Comparison of ENCODE assay signal across 1 cellular context in the genomic region with DNA sequence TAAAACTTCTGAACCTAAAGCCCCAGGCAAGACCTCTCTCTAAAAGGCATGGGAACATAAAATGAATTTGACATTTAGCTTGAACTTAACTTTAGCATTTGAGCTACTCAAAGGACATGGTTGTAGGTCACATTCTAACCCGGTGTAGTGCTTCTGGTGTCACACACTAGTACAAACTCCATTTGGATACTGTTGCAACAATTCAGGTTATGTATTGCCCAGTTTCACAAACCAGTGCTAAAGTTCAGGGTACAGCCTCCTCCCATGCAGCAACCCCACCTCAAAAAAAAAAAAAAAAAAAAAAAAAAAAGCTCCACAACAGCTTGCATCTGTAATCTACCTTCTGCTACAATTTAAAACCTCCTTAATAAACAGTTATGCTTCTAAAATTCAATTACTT.
TF ChIP-seq lines count a peak whose summit lies in the region.

No MANE protein-coding gene starts in this region.

TF ChIP-seq in HepG2, 621 proteins besides CTCF, POLR2A, EP300 and RAD21 (continued from another document and continues in another):
- TF ChIP-seq, protein P1, sequence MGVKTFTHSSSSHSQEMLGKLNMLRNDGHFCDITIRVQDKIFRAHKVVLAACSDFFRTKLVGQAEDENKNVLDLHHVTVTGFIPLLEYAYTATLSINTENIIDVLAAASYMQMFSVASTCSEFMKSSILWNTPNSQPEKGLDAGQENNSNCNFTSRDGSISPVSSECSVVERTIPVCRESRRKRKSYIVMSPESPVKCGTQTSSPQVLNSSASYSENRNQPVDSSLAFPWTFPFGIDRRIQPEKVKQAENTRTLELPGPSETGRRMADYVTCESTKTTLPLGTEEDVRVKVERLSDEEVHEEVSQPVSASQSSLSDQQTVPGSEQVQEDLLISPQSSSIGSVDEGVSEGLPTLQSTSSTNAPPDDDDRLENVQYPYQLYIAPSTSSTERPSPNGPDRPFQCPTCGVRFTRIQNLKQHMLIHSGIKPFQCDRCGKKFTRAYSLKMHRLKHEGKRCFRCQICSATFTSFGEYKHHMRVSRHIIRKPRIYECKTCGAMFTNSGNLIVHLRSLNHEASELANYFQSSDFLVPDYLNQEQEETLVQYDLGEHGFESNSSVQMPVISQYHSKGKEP (CRISPR knock-in tag; IDR thresholded peaks at IDR 0.05) = no peak
- peak; percentile 64; the same call in 1 of the 2 replicates for TF ChIP-seq ZNF264 (CRISPR knock-in tag; IDR thresholded peaks at IDR 0.05)
- peak; percentile 45; the same call in 1 of the 2 replicates for TF ChIP-seq TBX3 (IDR thresholded peaks at IDR 0.05; ENCODE audit: borderline replicate concordance)
- TF ChIP-seq ADNP (CRISPR knock-in tag; IDR thresholded peaks at IDR 0.05) = no peak
- peak; percentile 56; the same call in 1 of the 2 replicates for TF ChIP-seq BRCA1 (CRISPR knock-in tag; IDR thresholded peaks at IDR 0.05)
- no peak for TF ChIP-seq ZNF232 (CRISPR knock-in tag; IDR thresholded peaks at IDR 0.05; ENCODE audit: borderline replicate concordance)
- TF ChIP-seq ZNF224 (CRISPR knock-in tag; IDR thresholded peaks at IDR 0.05) = no peak
- no peak for TF ChIP-seq KLF9 (CRISPR knock-in tag; IDR thresholded peaks at IDR 0.05; ENCODE audit: low read depth)
- TF ChIP-seq NR3C1 (CRISPR knock-in tag; IDR thresholded peaks at IDR 0.05) = no peak
- TF ChIP-seq IRX3 (CRISPR knock-in tag; IDR thresholded peaks at IDR 0.05; ENCODE audit: borderline replicate concordance, low read depth) = no peak
- TF ChIP-seq, protein P2, sequence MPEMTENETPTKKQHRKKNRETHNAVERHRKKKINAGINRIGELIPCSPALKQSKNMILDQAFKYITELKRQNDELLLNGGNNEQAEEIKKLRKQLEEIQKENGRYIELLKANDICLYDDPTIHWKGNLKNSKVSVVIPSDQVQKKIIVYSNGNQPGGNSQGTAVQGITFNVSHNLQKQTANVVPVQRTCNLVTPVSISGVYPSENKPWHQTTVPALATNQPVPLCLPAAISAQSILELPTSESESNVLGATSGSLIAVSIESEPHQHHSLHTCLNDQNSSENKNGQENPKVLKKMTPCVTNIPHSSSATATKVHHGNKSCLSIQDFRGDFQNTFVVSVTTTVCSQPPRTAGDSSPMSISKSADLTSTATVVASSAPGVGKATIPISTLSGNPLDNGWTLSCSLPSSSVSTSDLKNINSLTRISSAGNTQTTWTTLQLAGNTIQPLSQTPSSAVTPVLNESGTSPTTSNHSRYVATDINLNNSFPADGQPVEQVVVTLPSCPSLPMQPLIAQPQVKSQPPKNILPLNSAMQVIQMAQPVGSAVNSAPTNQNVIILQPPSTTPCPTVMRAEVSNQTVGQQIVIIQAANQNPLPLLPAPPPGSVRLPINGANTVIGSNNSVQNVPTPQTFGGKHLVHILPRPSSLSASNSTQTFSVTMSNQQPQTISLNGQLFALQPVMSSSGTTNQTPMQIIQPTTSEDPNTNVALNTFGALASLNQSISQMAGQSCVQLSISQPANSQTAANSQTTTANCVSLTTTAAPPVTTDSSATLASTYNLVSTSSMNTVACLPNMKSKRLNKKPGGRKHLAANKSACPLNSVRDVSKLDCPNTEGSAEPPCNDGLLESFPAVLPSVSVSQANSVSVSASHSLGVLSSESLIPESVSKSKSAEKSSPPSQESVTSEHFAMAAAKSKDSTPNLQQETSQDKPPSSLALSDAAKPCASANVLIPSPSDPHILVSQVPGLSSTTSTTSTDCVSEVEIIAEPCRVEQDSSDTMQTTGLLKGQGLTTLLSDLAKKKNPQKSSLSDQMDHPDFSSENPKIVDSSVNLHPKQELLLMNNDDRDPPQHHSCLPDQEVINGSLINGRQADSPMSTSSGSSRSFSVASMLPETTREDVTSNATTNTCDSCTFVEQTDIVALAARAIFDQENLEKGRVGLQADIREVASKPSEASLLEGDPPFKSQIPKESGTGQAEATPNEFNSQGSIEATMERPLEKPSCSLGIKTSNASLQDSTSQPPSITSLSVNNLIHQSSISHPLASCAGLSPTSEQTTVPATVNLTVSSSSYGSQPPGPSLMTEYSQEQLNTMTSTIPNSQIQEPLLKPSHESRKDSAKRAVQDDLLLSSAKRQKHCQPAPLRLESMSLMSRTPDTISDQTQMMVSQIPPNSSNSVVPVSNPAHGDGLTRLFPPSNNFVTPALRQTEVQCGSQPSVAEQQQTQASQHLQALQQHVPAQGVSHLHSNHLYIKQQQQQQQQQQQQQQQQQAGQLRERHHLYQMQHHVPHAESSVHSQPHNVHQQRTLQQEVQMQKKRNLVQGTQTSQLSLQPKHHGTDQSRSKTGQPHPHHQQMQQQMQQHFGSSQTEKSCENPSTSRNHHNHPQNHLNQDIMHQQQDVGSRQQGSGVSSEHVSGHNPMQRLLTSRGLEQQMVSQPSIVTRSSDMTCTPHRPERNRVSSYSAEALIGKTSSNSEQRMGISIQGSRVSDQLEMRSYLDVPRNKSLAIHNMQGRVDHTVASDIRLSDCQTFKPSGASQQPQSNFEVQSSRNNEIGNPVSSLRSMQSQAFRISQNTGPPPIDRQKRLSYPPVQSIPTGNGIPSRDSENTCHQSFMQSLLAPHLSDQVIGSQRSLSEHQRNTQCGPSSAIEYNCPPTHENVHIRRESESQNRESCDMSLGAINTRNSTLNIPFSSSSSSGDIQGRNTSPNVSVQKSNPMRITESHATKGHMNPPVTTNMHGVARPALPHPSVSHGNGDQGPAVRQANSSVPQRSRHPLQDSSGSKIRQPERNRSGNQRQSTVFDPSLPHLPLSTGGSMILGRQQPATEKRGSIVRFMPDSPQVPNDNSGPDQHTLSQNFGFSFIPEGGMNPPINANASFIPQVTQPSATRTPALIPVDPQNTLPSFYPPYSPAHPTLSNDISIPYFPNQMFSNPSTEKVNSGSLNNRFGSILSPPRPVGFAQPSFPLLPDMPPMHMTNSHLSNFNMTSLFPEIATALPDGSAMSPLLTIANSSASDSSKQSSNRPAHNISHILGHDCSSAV (CRISPR knock-in tag; IDR thresholded peaks at IDR 0.05; ENCODE audit: borderline replicate concordance) = no peak
- TF ChIP-seq SIX1 (CRISPR knock-in tag; IDR thresholded peaks at IDR 0.05; ENCODE audit: borderline replicate concordance) = peak; percentile 85
- no peak for TF ChIP-seq ATM (IDR thresholded peaks at IDR 0.05; ENCODE audit: borderline replicate concordance)
- TF ChIP-seq KLF13 (CRISPR knock-in tag; IDR thresholded peaks at IDR 0.05) = no peak
- no peak for TF ChIP-seq TEAD2 (CRISPR knock-in tag; IDR thresholded peaks at IDR 0.05)
- TF ChIP-seq ZSCAN9 (CRISPR knock-in tag; IDR thresholded peaks at IDR 0.05; ENCODE audit: borderline replicate concordance) = peak; percentile 60; the same call in 1 of the 2 replicates
- TF ChIP-seq, protein P3, sequence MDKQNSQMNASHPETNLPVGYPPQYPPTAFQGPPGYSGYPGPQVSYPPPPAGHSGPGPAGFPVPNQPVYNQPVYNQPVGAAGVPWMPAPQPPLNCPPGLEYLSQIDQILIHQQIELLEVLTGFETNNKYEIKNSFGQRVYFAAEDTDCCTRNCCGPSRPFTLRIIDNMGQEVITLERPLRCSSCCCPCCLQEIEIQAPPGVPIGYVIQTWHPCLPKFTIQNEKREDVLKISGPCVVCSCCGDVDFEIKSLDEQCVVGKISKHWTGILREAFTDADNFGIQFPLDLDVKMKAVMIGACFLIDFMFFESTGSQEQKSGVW (CRISPR knock-in tag; IDR thresholded peaks at IDR 0.05; ENCODE audit: borderline replicate concordance) = no peak
- TF ChIP-seq MYNN (CRISPR knock-in tag; IDR thresholded peaks at IDR 0.05; ENCODE audit: low read depth) = no peak
- TF ChIP-seq MTF1 (CRISPR knock-in tag; IDR thresholded peaks at IDR 0.05) = no peak
- TF ChIP-seq, protein P4, sequence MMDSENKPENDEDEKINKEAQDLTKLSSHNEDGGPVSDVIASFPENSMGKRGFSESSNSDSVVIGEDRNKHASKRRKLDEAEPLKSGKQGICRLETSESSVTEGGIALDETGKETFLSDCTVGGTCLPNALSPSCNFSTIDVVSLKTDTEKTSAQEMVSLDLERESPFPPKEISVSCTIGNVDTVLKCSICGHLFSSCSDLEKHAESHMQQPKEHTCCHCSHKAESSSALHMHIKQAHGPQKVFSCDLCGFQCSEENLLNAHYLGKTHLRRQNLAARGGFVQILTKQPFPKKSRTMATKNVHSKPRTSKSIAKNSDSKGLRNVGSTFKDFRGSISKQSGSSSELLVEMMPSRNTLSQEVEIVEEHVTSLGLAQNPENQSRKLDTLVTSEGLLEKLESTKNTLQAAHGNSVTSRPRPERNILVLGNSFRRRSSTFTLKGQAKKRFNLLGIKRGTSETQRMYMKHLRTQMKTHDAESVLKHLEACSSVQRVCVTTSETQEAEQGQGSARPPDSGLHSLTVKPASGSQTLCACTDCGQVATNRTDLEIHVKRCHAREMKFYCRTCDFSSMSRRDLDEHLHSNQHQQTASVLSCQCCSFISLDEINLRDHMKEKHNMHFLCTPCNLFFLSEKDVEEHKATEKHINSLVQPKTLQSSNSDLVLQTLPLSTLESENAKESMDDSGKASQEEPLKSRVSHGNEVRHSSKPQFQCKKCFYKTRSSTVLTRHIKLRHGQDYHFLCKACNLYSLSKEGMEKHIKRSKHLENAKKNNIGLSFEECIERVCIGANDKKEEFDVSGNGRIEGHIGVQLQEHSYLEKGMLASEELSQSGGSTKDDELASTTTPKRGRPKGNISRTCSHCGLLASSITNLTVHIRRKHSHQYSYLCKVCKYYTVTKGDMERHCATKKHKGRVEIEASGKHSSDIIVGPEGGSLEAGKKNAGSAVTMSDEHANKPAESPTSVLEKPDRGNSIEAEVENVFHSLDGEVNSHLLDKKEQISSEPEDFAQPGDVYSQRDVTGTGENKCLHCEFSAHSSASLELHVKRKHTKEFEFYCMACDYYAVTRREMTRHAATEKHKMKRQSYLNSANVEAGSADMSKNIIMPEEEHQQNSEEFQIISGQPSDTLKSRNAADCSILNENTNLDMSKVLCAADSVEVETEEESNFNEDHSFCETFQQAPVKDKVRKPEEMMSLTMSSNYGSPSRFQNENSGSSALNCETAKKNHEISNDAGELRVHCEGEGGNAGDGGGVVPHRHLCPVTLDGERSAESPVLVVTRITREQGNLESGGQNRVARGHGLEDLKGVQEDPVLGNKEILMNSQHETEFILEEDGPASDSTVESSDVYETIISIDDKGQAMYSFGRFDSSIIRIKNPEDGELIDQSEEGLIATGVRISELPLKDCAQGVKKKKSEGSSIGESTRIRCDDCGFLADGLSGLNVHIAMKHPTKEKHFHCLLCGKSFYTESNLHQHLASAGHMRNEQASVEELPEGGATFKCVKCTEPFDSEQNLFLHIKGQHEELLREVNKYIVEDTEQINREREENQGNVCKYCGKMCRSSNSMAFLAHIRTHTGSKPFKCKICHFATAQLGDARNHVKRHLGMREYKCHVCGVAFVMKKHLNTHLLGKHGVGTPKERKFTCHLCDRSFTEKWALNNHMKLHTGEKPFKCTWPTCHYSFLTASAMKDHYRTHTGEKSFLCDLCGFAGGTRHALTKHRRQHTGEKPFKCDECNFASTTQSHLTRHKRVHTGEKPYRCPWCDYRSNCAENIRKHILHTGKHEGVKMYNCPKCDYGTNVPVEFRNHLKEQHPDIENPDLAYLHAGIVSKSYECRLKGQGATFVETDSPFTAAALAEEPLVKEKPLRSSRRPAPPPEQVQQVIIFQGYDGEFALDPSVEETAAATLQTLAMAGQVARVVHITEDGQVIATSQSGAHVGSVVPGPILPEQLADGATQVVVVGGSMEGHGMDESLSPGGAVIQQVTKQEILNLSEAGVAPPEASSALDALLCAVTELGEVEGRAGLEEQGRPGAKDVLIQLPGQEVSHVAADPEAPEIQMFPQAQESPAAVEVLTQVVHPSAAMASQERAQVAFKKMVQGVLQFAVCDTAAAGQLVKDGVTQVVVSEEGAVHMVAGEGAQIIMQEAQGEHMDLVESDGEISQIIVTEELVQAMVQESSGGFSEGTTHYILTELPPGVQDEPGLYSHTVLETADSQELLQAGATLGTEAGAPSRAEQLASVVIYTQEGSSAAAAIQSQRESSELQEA (CRISPR knock-in tag; IDR thresholded peaks at IDR 0.05; ENCODE audit: not compliant biosample characterization) = no peak
- no peak for TF ChIP-seq ZNF24 (IDR thresholded peaks at IDR 0.05)
- TF ChIP-seq ZNF10 (CRISPR knock-in tag; IDR thresholded peaks at IDR 0.05; ENCODE audit: borderline replicate concordance, low read depth) = no peak
- no peak for TF ChIP-seq ZNF709 (CRISPR knock-in tag; IDR thresholded peaks at IDR 0.05)
- no peak for TF ChIP-seq ZNF326 (CRISPR knock-in tag; IDR thresholded peaks at IDR 0.05; ENCODE audit: borderline replicate concordance)
- no peak for TF ChIP-seq JDP2 (CRISPR knock-in tag; IDR thresholded peaks at IDR 0.05; ENCODE audit: borderline replicate concordance)
- TF ChIP-seq DMAP1 (CRISPR knock-in tag; IDR thresholded peaks at IDR 0.05) = peak; percentile 58; the same call in 1 of the 2 replicates
- TF ChIP-seq, protein P5, sequence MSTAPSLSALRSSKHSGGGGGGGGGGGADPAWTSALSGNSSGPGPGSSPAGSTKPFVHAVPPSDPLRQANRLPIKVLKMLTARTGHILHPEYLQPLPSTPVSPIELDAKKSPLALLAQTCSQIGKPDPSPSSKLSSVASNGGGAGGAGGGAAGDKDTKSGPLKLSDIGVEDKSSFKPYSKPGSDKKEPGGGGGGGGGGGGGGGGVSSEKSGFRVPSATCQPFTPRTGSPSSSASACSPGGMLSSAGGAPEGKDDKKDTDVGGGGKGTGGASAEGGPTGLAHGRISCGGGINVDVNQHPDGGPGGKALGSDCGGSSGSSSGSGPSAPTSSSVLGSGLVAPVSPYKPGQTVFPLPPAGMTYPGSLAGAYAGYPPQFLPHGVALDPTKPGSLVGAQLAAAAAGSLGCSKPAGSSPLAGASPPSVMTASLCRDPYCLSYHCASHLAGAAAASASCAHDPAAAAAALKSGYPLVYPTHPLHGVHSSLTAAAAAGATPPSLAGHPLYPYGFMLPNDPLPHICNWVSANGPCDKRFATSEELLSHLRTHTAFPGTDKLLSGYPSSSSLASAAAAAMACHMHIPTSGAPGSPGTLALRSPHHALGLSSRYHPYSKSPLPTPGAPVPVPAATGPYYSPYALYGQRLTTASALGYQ (CRISPR knock-in tag; IDR thresholded peaks at IDR 0.05) = peak; percentile 68
- no peak for TF ChIP-seq PAF1 (CRISPR knock-in tag; IDR thresholded peaks at IDR 0.05)
- TF ChIP-seq CENPX (CRISPR knock-in tag; IDR thresholded peaks at IDR 0.05) = no peak
- TF ChIP-seq, protein P6, sequence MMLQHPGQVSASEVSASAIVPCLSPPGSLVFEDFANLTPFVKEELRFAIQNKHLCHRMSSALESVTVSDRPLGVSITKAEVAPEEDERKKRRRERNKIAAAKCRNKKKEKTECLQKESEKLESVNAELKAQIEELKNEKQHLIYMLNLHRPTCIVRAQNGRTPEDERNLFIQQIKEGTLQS (CRISPR knock-in tag; IDR thresholded peaks at IDR 0.05) = no peak
- TF ChIP-seq, protein P7, sequence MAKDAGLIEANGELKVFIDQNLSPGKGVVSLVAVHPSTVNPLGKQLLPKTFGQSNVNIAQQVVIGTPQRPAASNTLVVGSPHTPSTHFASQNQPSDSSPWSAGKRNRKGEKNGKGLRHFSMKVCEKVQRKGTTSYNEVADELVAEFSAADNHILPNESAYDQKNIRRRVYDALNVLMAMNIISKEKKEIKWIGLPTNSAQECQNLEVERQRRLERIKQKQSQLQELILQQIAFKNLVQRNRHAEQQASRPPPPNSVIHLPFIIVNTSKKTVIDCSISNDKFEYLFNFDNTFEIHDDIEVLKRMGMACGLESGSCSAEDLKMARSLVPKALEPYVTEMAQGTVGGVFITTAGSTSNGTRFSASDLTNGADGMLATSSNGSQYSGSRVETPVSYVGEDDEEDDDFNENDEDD (CRISPR knock-in tag; IDR thresholded peaks at IDR 0.05; ENCODE audit: borderline replicate concordance) = no peak
- no peak for TF ChIP-seq ZNF274 (CRISPR knock-in tag; IDR thresholded peaks at IDR 0.05)
- no peak for TF ChIP-seq ZNF30 (CRISPR knock-in tag; IDR thresholded peaks at IDR 0.05)
- TF ChIP-seq MED1 (CRISPR knock-in tag; IDR thresholded peaks at IDR 0.05) = peak; percentile 83
- no peak for TF ChIP-seq ZNF563 (CRISPR knock-in tag; IDR thresholded peaks at IDR 0.05)
- TF ChIP-seq REXO4 (CRISPR knock-in tag; IDR thresholded peaks at IDR 0.05; ENCODE audit: borderline replicate concordance) = no peak
- TF ChIP-seq ATF7-NPFF (CRISPR knock-in tag; IDR thresholded peaks at IDR 0.05; ENCODE audit: low read depth) = no peak
- no peak for TF ChIP-seq CCAR2 (optimal IDR thresholded peaks at IDR 0.05; ENCODE audit: low read depth, low read length)
- no peak for TF ChIP-seq ZNF34 (CRISPR knock-in tag; IDR thresholded peaks at IDR 0.05; ENCODE audit: borderline replicate concordance)
- TF ChIP-seq FOXA3 (CRISPR knock-in tag; IDR thresholded peaks at IDR 0.05) = peak; percentile 82
